ENCODE assay signal across 1 cellular context in the genomic region with DNA sequence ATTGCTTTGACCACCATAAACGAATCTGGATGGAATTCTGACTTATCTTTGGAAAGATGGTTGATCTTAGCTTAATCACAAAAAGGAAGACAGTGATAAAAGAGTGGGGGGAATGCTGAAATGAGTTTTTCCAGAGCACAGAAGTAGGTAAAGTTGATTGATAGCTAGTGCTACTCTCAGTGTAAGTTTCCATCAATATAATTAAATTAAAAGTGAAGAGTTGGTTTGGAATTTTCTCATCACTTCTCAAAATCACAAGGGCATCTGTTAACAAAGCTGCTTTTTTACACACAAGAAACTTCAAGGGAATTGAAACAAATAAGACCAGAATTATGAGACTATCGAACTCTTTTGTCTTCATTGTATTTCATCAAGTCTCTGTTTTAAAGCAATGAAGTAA.
TF ChIP-seq lines count a peak whose summit lies in the region.

No MANE protein-coding gene starts in this region.

TF ChIP-seq in SK-N-SH, 30 proteins besides CTCF, POLR2A, EP300 and RAD21 (continued from another document):
- TF ChIP-seq, protein P1, sequence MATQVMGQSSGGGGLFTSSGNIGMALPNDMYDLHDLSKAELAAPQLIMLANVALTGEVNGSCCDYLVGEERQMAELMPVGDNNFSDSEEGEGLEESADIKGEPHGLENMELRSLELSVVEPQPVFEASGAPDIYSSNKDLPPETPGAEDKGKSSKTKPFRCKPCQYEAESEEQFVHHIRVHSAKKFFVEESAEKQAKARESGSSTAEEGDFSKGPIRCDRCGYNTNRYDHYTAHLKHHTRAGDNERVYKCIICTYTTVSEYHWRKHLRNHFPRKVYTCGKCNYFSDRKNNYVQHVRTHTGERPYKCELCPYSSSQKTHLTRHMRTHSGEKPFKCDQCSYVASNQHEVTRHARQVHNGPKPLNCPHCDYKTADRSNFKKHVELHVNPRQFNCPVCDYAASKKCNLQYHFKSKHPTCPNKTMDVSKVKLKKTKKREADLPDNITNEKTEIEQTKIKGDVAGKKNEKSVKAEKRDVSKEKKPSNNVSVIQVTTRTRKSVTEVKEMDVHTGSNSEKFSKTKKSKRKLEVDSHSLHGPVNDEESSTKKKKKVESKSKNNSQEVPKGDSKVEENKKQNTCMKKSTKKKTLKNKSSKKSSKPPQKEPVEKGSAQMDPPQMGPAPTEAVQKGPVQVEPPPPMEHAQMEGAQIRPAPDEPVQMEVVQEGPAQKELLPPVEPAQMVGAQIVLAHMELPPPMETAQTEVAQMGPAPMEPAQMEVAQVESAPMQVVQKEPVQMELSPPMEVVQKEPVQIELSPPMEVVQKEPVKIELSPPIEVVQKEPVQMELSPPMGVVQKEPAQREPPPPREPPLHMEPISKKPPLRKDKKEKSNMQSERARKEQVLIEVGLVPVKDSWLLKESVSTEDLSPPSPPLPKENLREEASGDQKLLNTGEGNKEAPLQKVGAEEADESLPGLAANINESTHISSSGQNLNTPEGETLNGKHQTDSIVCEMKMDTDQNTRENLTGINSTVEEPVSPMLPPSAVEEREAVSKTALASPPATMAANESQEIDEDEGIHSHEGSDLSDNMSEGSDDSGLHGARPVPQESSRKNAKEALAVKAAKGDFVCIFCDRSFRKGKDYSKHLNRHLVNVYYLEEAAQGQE (IDR thresholded peaks at IDR 0.05; ENCODE audit: low read depth, low read length) = no peak
- no peak for TF ChIP-seq FOXM1 (IDR thresholded peaks at IDR 0.05; ENCODE audit: low read depth)
